In genomic region chr4:52701207-52701606, GRCh38 we compare ENCODE assay signal across 12 cellular contexts. TPM values are rescaled to one million over a fixed set of nuclear protein-coding genes. Genes with fewer than 3 reads are reported as not detected.
A peak's percentile ranks its signal among the peaks of the same experiment; 100 is the strongest.
DNase-seq lines count a peak whose midpoint lies in the region; ATAC-seq and TF ChIP-seq lines count a peak whose summit lies in the region.
"Had no signal": no experiment of that assay in that cellular context is flagged by ENCODE, and none has a peak within 500 bp of the region (broad histone marks: within the 10 kb centered on the region; RNA-seq: fewer than 3 reads in every experiment).

No MANE protein-coding gene starts in this region.

- ATAC-seq in GM19452 (IDR thresholded peaks at IDR 0.05; ENCODE audit: unreplicated experiment) (peak; percentile 95), HG02884 (IDR thresholded peaks at IDR 0.05; ENCODE audit: unreplicated experiment) (peak; percentile 91), HG03558 (IDR thresholded peaks at IDR 0.05; ENCODE audit: extremely low read depth, unreplicated experiment) (peak; percentile 85)
- no peak for ATAC-seq in activated CD8-positive, alpha-beta memory T cell treated with anti-CD3 and anti-CD28 coated beads, Interleukin-2, amount 10 ng/mL, durations not matched to agents 7 days and 5 days
- ATAC-seq in activated naive CD8-positive, alpha-beta T cell treated with anti-CD3 and anti-CD28 coated beads, Interleukin-2, amount 50 U/mL, for 24 hours: no peak
- ATAC-seq: stimulated activated naive CD8-positive, alpha-beta T cell treated with anti-CD3 and anti-CD28 coated beads, Interleukin-15, Interleukin-2, amounts not matched to agents 100 U/mL and 50 U/mL, for 24 hours had no signal

- no peak for TF ChIP-seq CTCF in GM13977 (IDR thresholded peaks at IDR 0.05; ENCODE audit: extremely low read depth, insufficient read depth, missing control alignments)

- H3K9me3 Mint-ChIP-seq in activated CD8-positive, alpha-beta memory T cell treated with anti-CD3 and anti-CD28 coated beads, Interleukin-2, amount 10 ng/mL, durations not matched to agents 7 days and 5 days (ENCODE audit: low read depth): no peaks in the 10 kb centered on the region
- no peaks in the 10 kb centered on the region for H3K9me3 Mint-ChIP-seq in activated naive CD8-positive, alpha-beta T cell treated with anti-CD3 and anti-CD28 coated beads, Interleukin-2, amount 50 U/mL, for 24 hours
- H3K9me3 Mint-ChIP-seq: neural progenitor cell had no signal

- H3K4me1 Mint-ChIP-seq in activated CD8-positive, alpha-beta memory T cell treated with anti-CD3 and anti-CD28 coated beads, Interleukin-2, amount 10 ng/mL, durations not matched to agents 7 days and 5 days: peaks cover 4% of the 10 kb centered on the region
- no peaks in the 10 kb centered on the region for H3K4me1 Mint-ChIP-seq in activated naive CD8-positive, alpha-beta T cell treated with anti-CD3 and anti-CD28 coated beads, Interleukin-2, amount 50 U/mL, for 24 hours
- H3K4me1 Mint-ChIP-seq: neural progenitor cell had no signal

- CTCF ChIA-PET in activated CD8-positive, alpha-beta memory T cell treated with anti-CD3 and anti-CD28 coated beads, Interleukin-2, amount 10 ng/mL, durations not matched to agents 7 days and 5 days (lab: Charles Lee): no interaction called here

- peaks cover 3% of the 10 kb centered on the region for H3K36me3 Mint-ChIP-seq in activated CD8-positive, alpha-beta memory T cell treated with anti-CD3 and anti-CD28 coated beads, Interleukin-2, amount 10 ng/mL, durations not matched to agents 7 days and 5 days
- no peaks in the 10 kb centered on the region for H3K36me3 Mint-ChIP-seq in activated naive CD8-positive, alpha-beta T cell treated with anti-CD3 and anti-CD28 coated beads, Interleukin-2, amount 50 U/mL, for 24 hours (ENCODE audit: low read depth)
- H3K36me3 Mint-ChIP-seq: neural progenitor cell had no signal

- H3K27ac Mint-ChIP-seq in activated CD8-positive, alpha-beta memory T cell treated with anti-CD3 and anti-CD28 coated beads, Interleukin-2, amount 10 ng/mL, durations not matched to agents 7 days and 5 days: no peak overlapping the region
- H3K27ac Mint-ChIP-seq in activated naive CD8-positive, alpha-beta T cell treated with anti-CD3 and anti-CD28 coated beads, Interleukin-2, amount 50 U/mL, for 24 hours: no peak overlapping the region
- H3K27ac Mint-ChIP-seq: neural progenitor cell had no signal

- no peak overlapping the region for H3K4me3 Mint-ChIP-seq in activated CD8-positive, alpha-beta memory T cell treated with anti-CD3 and anti-CD28 coated beads, Interleukin-2, amount 10 ng/mL, durations not matched to agents 7 days and 5 days
- no peak overlapping the region for H3K4me3 Mint-ChIP-seq in activated naive CD8-positive, alpha-beta T cell treated with anti-CD3 and anti-CD28 coated beads, Interleukin-2, amount 50 U/mL, for 24 hours
- H3K4me3 Mint-ChIP-seq: neural progenitor cell had no signal

- peaks cover 8% of the 10 kb centered on the region for H3K27me3 Mint-ChIP-seq in activated CD8-positive, alpha-beta memory T cell treated with anti-CD3 and anti-CD28 coated beads, Interleukin-2, amount 10 ng/mL, durations not matched to agents 7 days and 5 days
- peaks cover 9% of the 10 kb centered on the region for H3K27me3 Mint-ChIP-seq in activated naive CD8-positive, alpha-beta T cell treated with anti-CD3 and anti-CD28 coated beads, Interleukin-2, amount 50 U/mL, for 24 hours

- in situ Hi-C loops in GM13977 (cut with MboI; ENCODE audit: low pct_unique_long_range_greater_than_20kb, low sequenced_read_pairs, unreplicated experiment): no loop called here

- DNase-seq in GM13977 (ENCODE audit: low spot score) (peak; percentile 27), NCI-H69 (lab: John Stamatoyannopoulos, UW) (no peak), NCI-H524 (lab: John Stamatoyannopoulos, UW) (no peak)
- DNase-seq in activated CD8-positive, alpha-beta memory T cell treated with anti-CD3 and anti-CD28 coated beads, Interleukin-2, amount 10 ng/mL, durations not matched to agents 7 days and 5 days: no peak
- DNase-seq in activated naive CD8-positive, alpha-beta T cell treated with anti-CD3 and anti-CD28 coated beads, Interleukin-2, amount 50 U/mL, for 24 hours: no peak
- DNase-seq: cerebellar nuclear complex; spleen; stimulated activated naive CD8-positive, alpha-beta T cell treated with anti-CD3 and anti-CD28 coated beads, Interleukin-15, Interleukin-2, amounts not matched to agents 100 U/mL and 50 U/mL, for 24 hours had no signal

RNA-seq across cellular contexts. Expression of gene USP46, which starts 42.1 kb away (rescaled TPM):
- 10 to 100 TPM in 1 of 2 experiments, 1 to 10 TPM in 1; 7.7 to 12.9 TPM for total RNA-seq in activated CD8-positive, alpha-beta memory T cell treated with anti-CD3 and anti-CD28 coated beads, Interleukin-2, amount 10 ng/mL, durations not matched to agents 7 days and 5 days

RNA-seq across cellular contexts. Expression of gene ERVMER34-1, which starts 50.0 kb away (rescaled TPM):
- total RNA-seq in activated CD8-positive, alpha-beta memory T cell treated with anti-CD3 and anti-CD28 coated beads, Interleukin-2, amount 10 ng/mL, durations not matched to agents 7 days and 5 days: not detected

Comparison
In these comparisons a context has a peak if more than half of its experiments do, and no peak if none do; other contexts are left out.
1. ATAC-seq: peak in GM19452 (single experiment), HG02884 (single experiment) and HG03558 (single experiment); none in activated CD8-positive, alpha-beta memory T cell treated with anti-CD3 and anti-CD28 coated beads, Interleukin-2, amount 10 ng/mL, durations not matched to agents 7 days and 5 days (single experiment) and activated naive CD8-positive, alpha-beta T cell treated with anti-CD3 and anti-CD28 coated beads, Interleukin-2, amount 50 U/mL, for 24 hours (single experiment).